ENCODE assay signal across 10 cellular contexts in the genomic region with DNA sequence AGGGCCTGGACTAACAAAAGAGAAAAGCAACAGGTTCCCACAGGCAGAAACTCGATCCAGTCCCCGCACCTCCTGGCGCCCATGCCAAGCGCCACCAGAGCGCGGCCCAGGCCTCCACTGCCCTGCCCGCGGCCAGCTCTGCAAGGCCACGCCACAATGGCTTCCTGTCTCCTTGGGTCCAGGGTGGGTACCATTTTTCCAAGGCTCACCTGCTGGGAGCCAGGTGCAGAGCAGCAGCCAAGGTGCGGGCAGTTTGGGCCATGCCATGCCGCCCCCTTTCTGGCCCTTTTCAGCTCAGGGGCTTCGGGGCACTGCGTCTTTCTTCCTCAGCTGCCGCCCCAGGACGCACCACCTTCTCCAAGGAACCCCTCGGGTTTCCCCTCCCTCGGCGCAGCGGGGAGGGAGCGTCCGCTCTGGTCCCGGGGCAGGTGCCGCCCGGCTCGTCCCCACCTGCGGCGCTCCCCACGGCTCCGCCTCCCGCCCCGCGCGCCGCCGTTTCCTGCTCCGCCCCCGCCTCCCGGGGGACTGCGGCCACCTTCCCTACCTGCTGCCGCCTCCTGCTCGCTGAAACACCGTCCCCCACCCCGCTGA. TPM values are rescaled to one million over a fixed set of nuclear protein-coding genes. Genes with fewer than 3 reads are reported as not detected.
A peak's percentile ranks its signal among the peaks of the same experiment; 100 is the strongest.
DNase-seq lines count a peak whose midpoint lies in the region; ATAC-seq, FAIRE-seq and TF ChIP-seq lines count a peak whose summit lies in the region.
"Had no signal": no experiment of that assay in that cellular context is flagged by ENCODE, and none has a peak within 500 bp of the region (broad histone marks: within the 10 kb centered on the region; RNA-seq: fewer than 3 reads in every experiment).

A gene (minus strand): TSS at position 437 of the 591 bp plus-strand sequence. CDS start 170 bp downstream, at position 267.

- H4K8ac ChIP-seq in H1 (ENCODE audit: extremely low read depth, insufficient read depth, low read length) = peak within 1 kb of the TSS; percentile 96

- no peak for TF ChIP-seq EP300 in H1 (IDR thresholded peaks at IDR 0.05; ENCODE audit: borderline replicate concordance in 1 of 2, low read depth in 2 of 2, low read length in 2 of 2)

- H3K4me1 ChIP-seq in H1 (replicated peaks in 1 of 4; ENCODE audit: control insufficient read depth in 3 of 4, insufficient read depth in 4 of 4, low read length in 3 of 4) (no peaks in the 10 kb centered on the region; a peak in 3 of 7 replicates), rectal smooth muscle tissue (ENCODE audit: control insufficient read depth, insufficient read depth, low read length) (no peaks in the 10 kb centered on the region)

- 4% methylated on average over 25 of the region's 43 CpGs; no CpG with 5 or more reads in 1 of the 2 experiments for whole genome bisulfite sequencing in H1 (ENCODE audit: extremely low coverage in 1 of 2, insufficient coverage in 1 of 2, insufficient read length in 1 of 2, insufficient replicate concordance in 2 of 2, low coverage in 1 of 2, low lambda C conversion rate in 2 of 2, missing lambda C conversion rate in 1 of 2), 2 experiments

- H3K14ac ChIP-seq in H1 (ENCODE audit: insufficient read length) = no peak within 1 kb of the TSS

- DNase-seq in DMS79 treated with DMSO at 0.1 percent for 48 hours (lab: John Stamatoyannopoulos, UW) (peak; percentile 43), NCI-H2196 treated with DMSO at 0.1 percent for 48 hours (lab: John Stamatoyannopoulos, UW; ENCODE audit: unreplicated experiment) (peak; percentile 69), H1 (ENCODE audit: low read depth in 1 of 2, low spot score in 2 of 2) (peak; percentile 10 to 79), activated gamma-delta T cell treated with Interleukin-2 at 50 U/mL for 16 hours (no peak), amniotic stem cell (lab: John Stamatoyannopoulos, UW) (no peak), NCI-H226 (no peak)

- H3K9ac ChIP-seq in H1 (replicated peaks in 1 of 4; ENCODE audit: extremely low read depth in 1 of 4, low read depth in 3 of 4, low read length in 3 of 4) (peak within 1 kb of the TSS in 3 of 4 experiments; percentile 74 to 83 (median 76); a peak in 6 of 7 replicates), rectal smooth muscle tissue (ENCODE audit: low read length) (no peak within 1 kb of the TSS)

- H2BK15ac ChIP-seq in H1 (ENCODE audit: low read length) = peak within 1 kb of the TSS; percentile 76

- no peaks in the 10 kb centered on the region for H3K9me3 ChIP-seq in H1 (ENCODE audit: insufficient read depth in 2 of 2, low read depth in 1 of 2, low read length in 1 of 2)

- peak within 1 kb of the TSS; percentile 83 for H4K91ac ChIP-seq in H1 (replicated peaks; ENCODE audit: insufficient read length, low read length)

- peak; percentile 62 to 74; a peak in 2 of 3 replicates for TF ChIP-seq POLR2A in H1 (IDR thresholded peaks at IDR 0.05; ENCODE audit: control extremely low read depth in 1 of 2, low read depth in 2 of 2, low read length in 2 of 2)

- H2AK5ac ChIP-seq in H1 (ENCODE audit: low read depth, low read length) = no peak within 1 kb of the TSS

- H3K18ac ChIP-seq in H1 (ENCODE audit: extremely low read depth, low read length) = peak within 1 kb of the TSS; percentile 79; the same call in 1 of the 2 replicates

- 0 out of 2 replicates have a peak within 1 kb of the TSS, but pooled peaks have one; percentile 25 for H2BK20ac ChIP-seq in H1 (ENCODE audit: low read length)

- H3K27ac ChIP-seq in H1 (ENCODE audit: low read depth, low read length) = no peak within 1 kb of the TSS; the same call in 1 of the 2 replicates
- no peak within 1 kb of the TSS for H3K27ac ChIP-seq in rectal smooth muscle tissue (ENCODE audit: low read depth, low read length)

- H2BK5ac ChIP-seq in H1 (ENCODE audit: low read depth, low read length) = peak within 1 kb of the TSS; percentile 81

- no peak; a peak in 1 of 4 replicates for TF ChIP-seq RAD21 in H1 (IDR thresholded peaks at IDR 0.05 in 1 of 2, conservative IDR thresholded peaks at IDR 0.05 in 1 of 2; ENCODE audit: low read depth in 2 of 2, low read length in 2 of 2)

- H2BK120ac ChIP-seq in H1 (replicated peaks; ENCODE audit: low read depth, low read length) = no peak within 1 kb of the TSS

- H2AFZ ChIP-seq in H1 (ENCODE audit: low read length) = peak within 1 kb of the TSS; percentile 84; the same call in 1 of the 2 replicates

- no peak within 1 kb of the TSS for H3K4ac ChIP-seq in H1 (replicated peaks; ENCODE audit: insufficient read length, low read depth, low read length)

- ATAC-seq in GM21825 (IDR thresholded peaks at IDR 0.05; ENCODE audit: unreplicated experiment) = peak; percentile 47

- no peaks in the 10 kb centered on the region; a peak in 2 of 7 replicates for H3K27me3 ChIP-seq in H1 (replicated peaks in 1 of 4; ENCODE audit: control insufficient read depth in 3 of 4, extremely low read depth in 1 of 4, insufficient read depth in 3 of 4, low read length in 3 of 4)
- H3K27me3 ChIP-seq in rectal smooth muscle tissue (ENCODE audit: control insufficient read depth, insufficient read depth, low read length) = no peaks in the 10 kb centered on the region

- H3K4me3 ChIP-seq in H1 (ENCODE audit: extremely low read depth in 1 of 4, insufficient read depth in 2 of 4, low read depth in 3 of 4, low read length in 4 of 4) (peak within 1 kb of the TSS; percentile 63 to 78 (median 73)), rectal smooth muscle tissue (ENCODE audit: low read length) (peak within 1 kb of the TSS; percentile 67)

- peak within 1 kb of the TSS; percentile 85; the same call in 1 of the 2 replicates for H2BK12ac ChIP-seq in H1 (ENCODE audit: low read depth, low read length)

- H3K4me2 ChIP-seq in H1 (ENCODE audit: insufficient read depth in 1 of 2, low read depth in 2 of 2, low read length in 2 of 2) = peak within 1 kb of the TSS; percentile 73 to 84

- FAIRE-seq in H1 (lab: Jason Lieb, UNC) = no peak

- CTCF ChIA-PET in H1 (lab: Charles Lee; ENCODE audit: partially characterized antibody) = interaction anchor here (1.4 to 2.8 kb wide), 2 partner anchors 20 to 26 kb away, joined by 3 to 9 read pairs; no protein-coding TSS in a partner anchor

- POLR2A ChIA-PET in H1 (lab: Charles Lee; ENCODE audit: partially characterized antibody) = interaction anchor here (0.6 to 1.2 kb wide), 3 partner anchors 15 to 363 kb away, joined by 3 read pairs; no protein-coding TSS in a partner anchor

- peak within 1 kb of the TSS; percentile 44 for H4K5ac ChIP-seq in H1 (ENCODE audit: insufficient read length, low read depth, low read length)

- H3K23ac ChIP-seq in H1 (ENCODE audit: insufficient read length) = no peak within 1 kb of the TSS

- H3K79me1 ChIP-seq in H1 (ENCODE audit: low read depth, low read length) = no peaks in the 10 kb centered on the region; the same call in 1 of the 2 replicates

- peaks cover 3% of the 10 kb centered on the region; the same call in 1 of the 2 replicates for H3K23me2 ChIP-seq in H1 (ENCODE audit: low read depth, low read length)

- no peak for TF ChIP-seq CTCF in H1 (IDR thresholded peaks at IDR 0.05; ENCODE audit: control extremely low read depth in 1 of 3, insufficient read depth in 1 of 3, low read depth in 1 of 3, low read length in 3 of 3)

- no peaks in the 10 kb centered on the region for H4K20me1 ChIP-seq in H1 (replicated peaks in 1 of 2; ENCODE audit: control insufficient read depth in 1 of 2, insufficient read depth in 2 of 2, low read length in 2 of 2)

- H3K36me3 ChIP-seq in H1 (ENCODE audit: control insufficient read depth in 2 of 4, insufficient read depth in 4 of 4, low read length in 3 of 4) (no peaks in the 10 kb centered on the region), rectal smooth muscle tissue (ENCODE audit: control insufficient read depth, insufficient read depth, low read length) (no peaks in the 10 kb centered on the region)

- H3K56ac ChIP-seq in H1 (replicated peaks; ENCODE audit: insufficient read length, low read depth, low read length) = peak within 1 kb of the TSS; percentile 56

- no peaks in the 10 kb centered on the region for H3K79me2 ChIP-seq in H1 (ENCODE audit: control insufficient read depth in 1 of 2, insufficient read depth in 2 of 2, low read length in 2 of 2)

TF ChIP-seq in H1, 55 proteins besides CTCF, POLR2A, EP300 and RAD21 (continues in another document):
- TF ChIP-seq GABPA (IDR thresholded peaks at IDR 0.05; ENCODE audit: borderline replicate concordance, insufficient read depth, low read length) (no peak), PHF8 (conservative IDR thresholded peaks at IDR 0.05; ENCODE audit: low read depth, low read length) (peak; percentile 75)

RNA-seq across cellular contexts. Expression of the gene that starts here (rescaled TPM):
- 1.6 and 1.8 TPM in 2 replicates for total RNA-seq in H1 (2021; fragmentation: NEBNext Ultra II Directional; extraction: Animal tissue kit (Norgen Biotek cat#: 25700))
- polyA plus RNA-seq in H1 (2011; rRNA removed) = 1.8 and 2.7 TPM in 2 replicates
- polyA plus RNA-seq in H1 (2011; cell fraction: cytosol; rRNA removed) = 2.2 TPM
- polyA plus RNA-seq in H1 (2011; cell fraction: nucleus; rRNA removed) = 2.3 TPM
- polyA plus RNA-seq in H1 (2012, experiment 1 of 2) = 1.3 to 2.2 TPM (median 1.5 TPM) in 4 replicates
- polyA plus RNA-seq in H1 (2012, experiment 2 of 2) = 0.76 TPM
- 2.1 TPM for polyA plus RNA-seq in H1 (2013, experiment 1 of 2)
- 1.9 TPM for polyA plus RNA-seq in H1 (2013, experiment 2 of 2)
- polyA minus RNA-seq in H1 (2011; rRNA and poly(A)+ RNA removed) = 6.9 and 12.3 TPM in 2 replicates
- polyA minus RNA-seq in H1 (2011; cell fraction: cytosol; rRNA and poly(A)+ RNA removed) = 2.7 TPM
- polyA minus RNA-seq in H1 (2011; cell fraction: nucleus; rRNA and poly(A)+ RNA removed) = 6.4 TPM
- total RNA-seq: fibroblast of villous mesenchyme, LHCN-M2 had no signal

Comparison
In these comparisons a context has a peak if more than half of its experiments do, and no peak if none do; other contexts are left out.
1. DNase-seq: peak in DMS79 treated with DMSO at 0.1 percent for 48 hours (single experiment), NCI-H2196 treated with DMSO at 0.1 percent for 48 hours (single experiment) and H1 (2 of 2); none in activated gamma-delta T cell treated with Interleukin-2 at 50 U/mL for 16 hours (single experiment), amniotic stem cell (single experiment) and NCI-H226 (single experiment).